ENCODE assay signal across 29 cellular contexts in the genomic region with DNA sequence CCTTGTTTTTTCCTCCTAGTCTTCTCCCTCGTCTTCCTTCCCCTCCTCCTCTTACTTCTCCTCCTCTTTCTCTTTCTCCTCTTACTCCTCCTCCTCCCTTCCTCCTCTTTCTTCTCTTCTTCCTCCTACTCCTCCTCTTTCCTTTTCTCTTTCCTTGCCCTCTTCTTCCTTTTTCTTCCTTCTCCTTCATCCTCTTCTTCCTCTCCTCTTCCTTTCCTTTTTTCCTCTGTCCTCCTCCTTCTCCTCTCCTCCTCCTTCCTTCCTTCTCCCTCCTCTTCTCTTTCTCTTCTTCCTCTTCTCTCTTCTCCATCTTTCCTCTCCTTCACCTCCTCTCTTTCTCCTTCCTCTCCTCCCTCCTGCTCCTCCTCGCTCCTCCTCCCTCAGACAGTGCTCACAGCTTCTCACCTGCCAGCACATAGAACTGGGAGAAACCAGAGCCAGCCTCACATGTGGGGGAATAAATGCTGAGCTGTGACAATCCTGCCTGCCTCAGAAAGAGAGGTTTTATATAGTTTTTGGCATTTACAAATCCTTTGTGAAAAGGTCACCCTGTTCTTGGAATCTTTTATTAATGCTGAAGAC.
"Had no signal": no experiment of that assay in that cellular context is flagged by ENCODE, and none has a peak within 500 bp of the region (broad histone marks: within the 10 kb centered on the region; RNA-seq: fewer than 3 reads in every experiment).

No MANE protein-coding gene starts in this region.

- H3K9ac ChIP-seq: neural progenitor cell, parathyroid adenoma had no signal

- H3K36me3 ChIP-seq: neural progenitor cell, neutrophil, ovary, right lobe of liver, sigmoid colon, stomach, thoracic aorta, thyroid gland, tibial nerve, upper lobe of left lung, vagina had no signal

- FAIRE-seq: small intestine, urothelium cell line had no signal

- H3K27ac ChIP-seq: neural progenitor cell, neutrophil, ovary, parathyroid adenoma, psoas muscle, right lobe of liver, sigmoid colon, stomach, thoracic aorta, thyroid gland, tibial nerve, upper lobe of left lung, vagina had no signal

- ATAC-seq: naive thymus-derived CD4-positive, alpha-beta T cell; natural killer cell; psoas muscle; right cardiac atrium; right lobe of liver; stimulated activated effector memory CD8-positive, alpha-beta T cell treated with anti-CD3 and anti-CD28 coated beads, Interleukin-12 subunit alpha, Interleukin-12 subunit beta, amount 100 ng/mL, for 72 hours had no signal

- H3K36me3 Mint-ChIP-seq: naive thymus-derived CD4-positive, alpha-beta T cell; natural killer cell; neural progenitor cell; stimulated activated effector memory CD8-positive, alpha-beta T cell treated with anti-CD3 and anti-CD28 coated beads, Interleukin-12 subunit alpha, Interleukin-12 subunit beta, amount 100 ng/mL, for 72 hours; stimulated activated naive B cell treated with anti-CD40 and anti-IgM and Interleukin-4, amounts not matched to agents 10 μg/mL and 1 μg/mL and 100 μg/mL, for 72 hours had no signal

- H3K9me3 Mint-ChIP-seq: natural killer cell; nephron; neural progenitor cell; stimulated activated effector memory CD8-positive, alpha-beta T cell treated with anti-CD3 and anti-CD28 coated beads, Interleukin-12 subunit alpha, Interleukin-12 subunit beta, amount 100 ng/mL, for 72 hours; stimulated activated naive B cell treated with anti-CD40 and anti-IgM and Interleukin-4, amounts not matched to agents 10 μg/mL and 1 μg/mL and 100 μg/mL, for 72 hours had no signal

- H3K4me3 ChIP-seq: neural progenitor cell, ovary, psoas muscle, right lobe of liver, sigmoid colon, stomach, thoracic aorta, thyroid gland, tibial nerve, upper lobe of left lung, vagina had no signal

- DNase-seq: naive thymus-derived CD4-positive, alpha-beta T cell; natural killer cell; nucleus accumbens; ovary; posterior cingulate gyrus; psoas muscle; right cardiac atrium; right lobe of liver; sigmoid colon; small intestine; stimulated activated CD4-positive, alpha-beta T cell treated with anti-CD3 and anti-CD28 coated beads, Interleukin-2, amount 100 ng/mL, for 24 hours; stimulated activated CD4-positive, alpha-beta T cell treated with anti-CD3 and anti-CD28 coated beads, Interleukin-2, amount 100 ng/mL, for 48 hours; stimulated activated CD4-positive, alpha-beta T cell treated with anti-CD3 and anti-CD28 coated beads, Interleukin-4, amount 100 ng/mL, for 24 hours; stimulated activated naive B cell treated with anti-CD40 and anti-IgM and Interleukin-4, amounts not matched to agents 10 μg/mL and 1 μg/mL and 100 μg/mL, for 72 hours; stimulated activated naive CD4-positive, alpha-beta T cell treated with Interleukin-2 at 50 U/mL for 16 hours; stomach; thyroid gland; trophoblast cell; upper lobe of left lung had no signal

- H3K4me1 Mint-ChIP-seq: natural killer cell had no signal

- H3K9me3 ChIP-seq: neutrophil, ovary, psoas muscle, right lobe of liver, sigmoid colon, stomach, thoracic aorta, thyroid gland, tibial nerve, upper lobe of left lung, vagina had no signal

- H3K27me3 ChIP-seq: neural progenitor cell, neutrophil, ovary, right lobe of liver, thyroid gland, tibial nerve, vagina had no signal

- H3K4me3 Mint-ChIP-seq: naive thymus-derived CD4-positive, alpha-beta T cell; natural killer cell; nephron; neural progenitor cell; stimulated activated effector memory CD8-positive, alpha-beta T cell treated with anti-CD3 and anti-CD28 coated beads, Interleukin-12 subunit alpha, Interleukin-12 subunit beta, amount 100 ng/mL, for 72 hours; stimulated activated naive B cell treated with anti-CD40 and anti-IgM and Interleukin-4, amounts not matched to agents 10 μg/mL and 1 μg/mL and 100 μg/mL, for 72 hours had no signal

- H3K4me2 ChIP-seq: neural progenitor cell had no signal

- H3K4me1 ChIP-seq: neural progenitor cell, parathyroid adenoma, psoas muscle, right lobe of liver, sigmoid colon, stomach, thyroid gland, tibial nerve, upper lobe of left lung, vagina had no signal

- H3K27ac Mint-ChIP-seq: naive thymus-derived CD4-positive, alpha-beta T cell; natural killer cell; nephron; neural progenitor cell; progenitor cell of endocrine pancreas; stimulated activated effector memory CD8-positive, alpha-beta T cell treated with anti-CD3 and anti-CD28 coated beads, Interleukin-12 subunit alpha, Interleukin-12 subunit beta, amount 100 ng/mL, for 72 hours; stimulated activated naive B cell treated with anti-CD40 and anti-IgM and Interleukin-4, amounts not matched to agents 10 μg/mL and 1 μg/mL and 100 μg/mL, for 72 hours had no signal

- H2AFZ ChIP-seq: neural progenitor cell, parathyroid adenoma had no signal
